Comparison of ENCODE assay signal across 22 cellular contexts in the genomic region with DNA sequence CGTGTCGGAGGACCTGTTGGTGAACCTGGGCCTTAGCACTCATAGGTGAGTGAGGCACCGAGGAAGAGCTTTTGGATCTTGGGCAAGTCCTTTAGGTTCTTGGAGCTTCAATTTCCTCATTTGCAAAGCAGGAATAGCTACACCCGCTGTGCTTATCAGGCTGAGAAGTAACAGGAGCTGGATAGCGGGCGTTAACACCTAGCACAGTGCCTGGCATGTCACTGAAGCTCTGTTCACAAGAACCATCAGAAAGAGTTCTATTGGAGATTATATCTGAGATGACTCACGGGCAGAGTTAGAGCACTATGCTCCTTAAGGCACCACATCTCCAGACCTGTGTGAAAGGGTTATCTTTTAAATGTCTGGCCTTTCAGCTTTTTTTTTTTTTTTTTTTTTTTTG. TPM values are rescaled to one million over a fixed set of nuclear protein-coding genes. Genes with fewer than 3 reads are reported as not detected.
DNase-seq lines count a peak whose midpoint lies in the region; ATAC-seq, FAIRE-seq and TF ChIP-seq lines count a peak whose summit lies in the region.
"Had no signal": no experiment of that assay in that cellular context is flagged by ENCODE, and none has a peak within 500 bp of the region (broad histone marks: within the 10 kb centered on the region; RNA-seq: fewer than 3 reads in every experiment).

No MANE protein-coding gene starts in this region.

- H3K9ac ChIP-seq in keratinocyte (ENCODE audit: control insufficient read depth, extremely low read depth, insufficient read depth, low read length): no peak overlapping the region
- no peak overlapping the region for H3K9ac ChIP-seq in subcutaneous abdominal adipose tissue (ENCODE audit: low read length in 5 of 5)
- H3K9ac ChIP-seq: GM23248 had no signal

- no peak for DNase-seq in left ventricle myocardium inferior
- no peak for DNase-seq in right atrium auricular region (ENCODE audit: low spot score)
- DNase-seq in amniotic epithelial cell (ENCODE audit: low read depth): peak; percentile 31
- no peak for DNase-seq in keratinocyte (ENCODE audit: low read depth, low spot score)
- DNase-seq in stimulated activated CD4-positive, alpha-beta T cell treated with anti-CD3 and anti-CD28 coated beads, Interleukin-12 subunit alpha, Interleukin-12 subunit beta, amount 100 ng/mL, for 4 hours: no peak
- DNase-seq: GDM1, GM23248, HCEC 1CT, KG1, NCI-H1105, NCI-H1694, NCI-H2081, NCI-H2171, NCI-H345, NCI-H524 had no signal

- no peak for TF ChIP-seq CTCF in left ventricle myocardium inferior (IDR thresholded peaks at IDR 0.05; ENCODE audit: borderline replicate concordance)
- TF ChIP-seq CTCF in right atrium auricular region (IDR thresholded peaks at IDR 0.05): no peak
- no peak for TF ChIP-seq CTCF in keratinocyte (optimal IDR thresholded peaks at IDR 0.05 in 1 of 3, IDR thresholded peaks at IDR 0.05 in 1 of 3, conservative IDR thresholded peaks at IDR 0.05 in 1 of 3; ENCODE audit: extremely low read depth in 1 of 3, insufficient read depth in 2 of 3, low read length in 3 of 3)

- dilution Hi-C loops in keratinocyte (cut with MboI; ENCODE audit: extremely low pct_ligation_motif_present, low sequenced_read_pairs): no loop called here

- FAIRE-seq in keratinocyte (lab: Jason Lieb, UNC): peak; percentile 55
- FAIRE-seq: A204.1 had no signal

- no peaks in the 10 kb centered on the region for H3K9me1 ChIP-seq in keratinocyte (ENCODE audit: control insufficient read depth, extremely low read depth, insufficient read depth, low read length)

- intact Hi-C loops in left ventricle myocardium inferior (cut with micrococcal nuclease): no loop called here

- H3K9me3 ChIP-seq in left ventricle myocardium inferior (replicated peaks) (no peaks in the 10 kb centered on the region), right atrium auricular region (no peaks in the 10 kb centered on the region), keratinocyte (ENCODE audit: control insufficient read depth, low read depth, low read length) (no peaks in the 10 kb centered on the region), subcutaneous abdominal adipose tissue (ENCODE audit: control insufficient read depth in 5 of 5, low read length in 5 of 5) (no peaks in the 10 kb centered on the region)

- H2AFZ ChIP-seq in keratinocyte (ENCODE audit: control insufficient read depth, low read length): no peak overlapping the region
- H2AFZ ChIP-seq: GM23248 had no signal

- H3K4me1 ChIP-seq in left ventricle myocardium inferior: peaks cover 70% of the 10 kb centered on the region
- peaks cover 0 to 36% of the 10 kb centered on the region in 2 donors for H3K4me1 ChIP-seq in right atrium auricular region
- H3K4me1 ChIP-seq in keratinocyte (ENCODE audit: control insufficient read depth, extremely low read depth, insufficient read depth, low read length): no peaks in the 10 kb centered on the region
- peaks cover 2 to 49% (median 13%) of the 10 kb centered on the region in 5 donors for H3K4me1 ChIP-seq in subcutaneous abdominal adipose tissue (ENCODE audit: control insufficient read depth in 5 of 5, insufficient read depth in 5 of 5, low read length in 5 of 5)
- H3K4me1 ChIP-seq: SJSA1 had no signal

- peak overlapping the region; percentile 93 for H3K27ac ChIP-seq in left ventricle myocardium inferior (replicated peaks)
- no peak overlapping the region for H3K27ac ChIP-seq in right atrium auricular region
- H3K27ac ChIP-seq in keratinocyte (ENCODE audit: control insufficient read depth, insufficient read depth, low read length): no peak overlapping the region
- peak overlapping the region; percentile 46 for H3K27ac ChIP-seq in subcutaneous abdominal adipose tissue (ENCODE audit: low read depth, low read length)
- H3K27ac ChIP-seq: GM23248, SJSA1 had no signal

- H3K36me3 ChIP-seq in left ventricle myocardium inferior (no peaks in the 10 kb centered on the region), right atrium auricular region (no peaks in the 10 kb centered on the region), keratinocyte (ENCODE audit: control insufficient read depth in 2 of 2, extremely low read depth in 1 of 2, insufficient read depth in 2 of 2, low read length in 2 of 2) (no peaks in the 10 kb centered on the region), subcutaneous abdominal adipose tissue (ENCODE audit: control insufficient read depth in 5 of 5, insufficient read depth in 5 of 5, low read length in 5 of 5) (no peaks in the 10 kb centered on the region)
- H3K36me3 ChIP-seq: SJSA1 had no signal

- H3K4me3 ChIP-seq in left ventricle myocardium inferior (no peak overlapping the region), right atrium auricular region (no peak overlapping the region), keratinocyte (ENCODE audit: control insufficient read depth in 2 of 3, extremely low read depth in 1 of 3, insufficient read depth in 2 of 3, low read depth in 1 of 3, low read length in 3 of 3) (no peak overlapping the region), subcutaneous abdominal adipose tissue (ENCODE audit: low read depth in 1 of 5, low read length in 5 of 5) (no peak overlapping the region)
- H3K4me3 ChIP-seq: GM23248, SJSA1 had no signal

- peaks cover 22% of the 10 kb centered on the region for H3K27me3 ChIP-seq in left ventricle myocardium inferior (ENCODE audit: low read depth)
- no peaks in the 10 kb centered on the region for H3K27me3 ChIP-seq in right atrium auricular region
- no peaks in the 10 kb centered on the region for H3K27me3 ChIP-seq in keratinocyte (ENCODE audit: control insufficient read depth, extremely low read depth, insufficient read depth, low read length)
- H3K27me3 ChIP-seq in subcutaneous abdominal adipose tissue (ENCODE audit: control insufficient read depth in 5 of 5, insufficient read depth in 4 of 5, low read length in 5 of 5): peaks cover 0 to 8% (median 7%) of the 10 kb centered on the region in 5 donors

- no peaks in the 10 kb centered on the region for H3K79me2 ChIP-seq in keratinocyte (ENCODE audit: control insufficient read depth, insufficient read depth, low read length)

- no peaks in the 10 kb centered on the region for H4K20me1 ChIP-seq in keratinocyte (ENCODE audit: control insufficient read depth, extremely low read depth, insufficient read depth, low read length)

- ATAC-seq in GM19023 (IDR thresholded peaks at IDR 0.05; ENCODE audit: unreplicated experiment) (no peak), GM19395 (IDR thresholded peaks at IDR 0.05; ENCODE audit: unreplicated experiment) (no peak)
- ATAC-seq: Right ventricle myocardium inferior had no signal

- H3K4me2 ChIP-seq in keratinocyte (ENCODE audit: control insufficient read depth, extremely low read depth, insufficient read depth, low read depth, low read length): no peak overlapping the region

RNA-seq across cellular contexts. Expression of a gene that starts 12.8 kb away (rescaled TPM):
- total RNA-seq in left ventricle myocardium inferior (8.4 TPM), right atrium auricular region (10 to 100 TPM in 1 of 2 donors, 1 to 10 TPM in 1; 3.9 to 13.8 TPM)
- 0.05 to 0.10 TPM (median 0.08 TPM) in 3 replicates for polyA plus RNA-seq in keratinocyte
- 0.31 TPM for polyA plus RNA-seq in keratinocyte (2011; ENCODE audit: low read depth)
- 0.02 and 0.04 TPM in 2 replicates for polyA plus RNA-seq in keratinocyte (2011; cell fraction: cytosol; rRNA removed)
- polyA plus RNA-seq in keratinocyte (2011; cell fraction: nucleus; rRNA removed): 0.04 and 0.09 TPM in 2 replicates
- polyA plus RNA-seq in keratinocyte (2012; ENCODE audit: low replicate concordance): 0.11 and 0.28 TPM in 2 replicates
- not detected in 3 replicates for polyA minus RNA-seq in keratinocyte
- not detected for polyA minus RNA-seq in keratinocyte (2011; cell fraction: cytosol; rRNA and poly(A)+ RNA removed)
- not detected in 2 replicates for polyA minus RNA-seq in keratinocyte (2011; cell fraction: nucleus; rRNA and poly(A)+ RNA removed)
- total RNA-seq: GM23248, HT1080, SJSA1 had no signal
- polyA plus RNA-seq: GM23248 had no signal

Comparison
In these comparisons a context has a peak if more than half of its experiments do, and no peak if none do; other contexts are left out.
1. H3K27ac ChIP-seq: peak in left ventricle myocardium inferior (single experiment) and subcutaneous abdominal adipose tissue (single experiment); none in right atrium auricular region (0 of 2) and keratinocyte (single experiment).